ENCODE assay signal across 13 cellular contexts in genomic region chr12:98332626-98333025, GRCh38.
A peak's percentile ranks its signal among the peaks of the same experiment; 100 is the strongest.
DNase-seq lines count a peak whose midpoint lies in the region; ATAC-seq and TF ChIP-seq lines count a peak whose summit lies in the region.
"Had no signal": no experiment of that assay in that cellular context is flagged by ENCODE, and none has a peak within 500 bp of the region (broad histone marks: within the 10 kb centered on the region; RNA-seq: fewer than 3 reads in every experiment).

No MANE protein-coding gene starts in this region.

- intact Hi-C loops in Panc1 (cut with micrococcal nuclease; ENCODE audit: unreplicated experiment): no loop called here

- in situ Hi-C loops in Panc1 (cut with HindIII; ENCODE audit: low pct_unique_long_range_greater_than_20kb, low sequenced_read_pairs) (no loop called here), GM13976 (cut with MboI; ENCODE audit: low sequenced_read_pairs, unreplicated experiment) (no loop called here), ACHN (cut with HindIII; ENCODE audit: low pct_ligation_motif_present, low pct_unique_long_range_greater_than_20kb, low sequenced_read_pairs) (no loop called here)

- POLR2A ChIA-PET in Panc1 (lab: Charles Lee): no interaction called here

- TF ChIP-seq CTCF in Panc1 (IDR thresholded peaks at IDR 0.05) (0 out of 2 replicates have a peak, but pooled peaks have one; percentile 4), GM13976 (IDR thresholded peaks at IDR 0.05; ENCODE audit: borderline replicate concordance, control extremely low read depth, extremely low read depth, insufficient read depth, missing control alignments) (no peak)

- ATAC-seq in GM18858 (IDR thresholded peaks at IDR 0.05; ENCODE audit: unreplicated experiment) (peak; percentile 80), GM21526 (IDR thresholded peaks at IDR 0.05; ENCODE audit: low FRiP score, unreplicated experiment) (peak; percentile 60), HG03196 (IDR thresholded peaks at IDR 0.05; ENCODE audit: unreplicated experiment) (peak; percentile 65), Panc1 (no peak)
- ATAC-seq: activated CD8-positive, alpha-beta T cell treated with anti-CD3 and anti-CD28 coated beads, Interleukin-2, amount 10 ng/mL, durations not matched to agents 7 days and 5 days; lower lobe of right lung had no signal

- H3K4me3 ChIP-seq in Panc1 (ENCODE audit: low read depth in 2 of 2, low read length in 2 of 2): no peak overlapping the region
- H3K4me3 ChIP-seq: lower lobe of right lung had no signal

- H3K4me1 ChIP-seq in Panc1 (ENCODE audit: control insufficient read depth, insufficient read depth, low read length): no peaks in the 10 kb centered on the region
- H3K4me1 ChIP-seq: lower lobe of right lung, parathyroid adenoma had no signal

- no peak for DNase-seq in Panc1 (ENCODE audit: low read depth, low spot score)
- no peak for DNase-seq in activated naive CD4-positive, alpha-beta T cell treated with Interleukin-2 at 50 U/mL for 16 hours
- no peak for DNase-seq in GM13976 (ENCODE audit: low spot score)
- no peak for DNase-seq in ACHN
- no peak for DNase-seq in superior temporal gyrus (ENCODE audit: extremely low spot score)
- DNase-seq: activated CD8-positive, alpha-beta T cell treated with anti-CD3 and anti-CD28 coated beads, Interleukin-2, amount 10 ng/mL, durations not matched to agents 7 days and 5 days; lower lobe of right lung; NCI-H1436 treated with DMSO at 0.1 percent for 48 hours; stimulated activated CD4-positive, alpha-beta T cell treated with anti-CD3 and anti-CD28 coated beads, Interleukin-4, amount 100 ng/mL, for 1 hour had no signal

- BruUV-seq in Panc1 (replicated peaks; lab: Mats Ljungman, UMichigan): no TSS peak

- CTCF ChIA-PET in Panc1 (lab: Charles Lee): interaction anchor here (0.7 kb wide), 1 partner anchor 105 kb away, joined by 4 read pairs; no protein-coding TSS in a partner anchor

- H3K27me3 ChIP-seq in Panc1 (ENCODE audit: control insufficient read depth, insufficient read depth, low read length): peaks cover 4% of the 10 kb centered on the region; the same call in 1 of the 2 replicates

- no peaks in the 10 kb centered on the region for H3K9me3 ChIP-seq in Panc1 (ENCODE audit: control insufficient read depth, insufficient read depth, low read depth, low read length)
- H3K9me3 ChIP-seq: lower lobe of right lung had no signal

- no peak overlapping the region for H3K27ac ChIP-seq in Panc1 (ENCODE audit: low read length)
- H3K27ac ChIP-seq: lower lobe of right lung, parathyroid adenoma had no signal

- H3K36me3 ChIP-seq in Panc1 (ENCODE audit: control insufficient read depth, insufficient read depth, low read length): no peaks in the 10 kb centered on the region
- H3K36me3 ChIP-seq: lower lobe of right lung had no signal
